In genomic region chr4:77651820-77652219, GRCh38 we compare ENCODE assay signal across 22 cellular contexts. TPM values are rescaled to one million over a fixed set of nuclear protein-coding genes. Genes with fewer than 3 reads are reported as not detected.
A peak's percentile ranks its signal among the peaks of the same experiment; 100 is the strongest.
DNase-seq lines count a peak whose midpoint lies in the region; ATAC-seq and TF ChIP-seq lines count a peak whose summit lies in the region.
"Had no signal": no experiment of that assay in that cellular context is flagged by ENCODE, and none has a peak within 500 bp of the region (broad histone marks: within the 10 kb centered on the region; RNA-seq: fewer than 3 reads in every experiment).

No MANE protein-coding gene starts in this region.

- peaks cover 8% of the 10 kb centered on the region for H3K27me3 Mint-ChIP-seq in GM23338 (ENCODE audit: insufficient read depth, low read depth, poor library complexity)

- peaks cover 9% of the 10 kb centered on the region; the same call in 2 of the 3 replicates for H3K36me3 Mint-ChIP-seq in GM23338 (ENCODE audit: low read depth)

- ATAC-seq in GM23338 (no peak), left colon (peak; percentile 38)

- H3K9me3 Mint-ChIP-seq in GM23338, result peaks cover 12% of the 10 kb centered on the region

- DNase-seq in GM23338 (ENCODE audit: low spot score) (no peak), left colon (no peak), transverse colon (no peak), pons (ENCODE audit: low spot score) (no peak), H7 (no peak)
- DNase-seq in activated T-cell treated with anti-CD3 and anti-CD28 coated beads, Interleukin-2, amount 50 U/mL, for 1 hour, result no peak
- DNase-seq: Caco-2; CD4-positive, alpha-beta memory T cell; DND-41; IMR-90; NCI-H1092; NCI-H1436 treated with DMSO at 0.1 percent for 48 hours; NCI-H2029; NCI-H226; NCI-H510A treated with DMSO at 0.1 percent for 48 hours; NCI-H748 treated with DMSO at 0.1 percent for 48 hours had no signal

- intact Hi-C loops in left colon (cut with DNase I, micrococcal nuclease) (no loop called here), transverse colon (cut with DNase I; ENCODE audit: low total_unique reads) (no loop called here)

- TF ChIP-seq CTCF in GM23338 (conservative IDR thresholded peaks at IDR 0.05; ENCODE audit: low read depth in 2 of 2), result no peak
- TF ChIP-seq CTCF in OCI-LY3 (IDR thresholded peaks at IDR 0.05; ENCODE audit: low read depth, low read length), result no peak
- no peak for TF ChIP-seq CTCF in transverse colon (IDR thresholded peaks at IDR 0.05)

- no peak overlapping the region for H3K27ac Mint-ChIP-seq in GM23338
- H3K27ac Mint-ChIP-seq: CD4-positive, alpha-beta memory T cell had no signal

- H3K4me2 ChIP-seq in GM23338, result no peak overlapping the region
- 0 out of 2 replicates have a peak overlapping the region, but pooled peaks have one; percentile 27 for H3K4me2 ChIP-seq in OCI-LY3 (ENCODE audit: low read length)

- peaks cover 13% of the 10 kb centered on the region; the same call in 1 of the 2 replicates for H3K9me2 ChIP-seq in GM23338 (ENCODE audit: insufficient read depth)

- H3K36me3 ChIP-seq in GM23338 (ENCODE audit: insufficient read depth) (no peaks in the 10 kb centered on the region), OCI-LY3 (replicated peaks; ENCODE audit: low read depth, low read length) (no peaks in the 10 kb centered on the region), transverse colon (no peaks in the 10 kb centered on the region), H7 (replicated peaks; ENCODE audit: control insufficient read depth, insufficient read depth, low read length) (no peaks in the 10 kb centered on the region)
- H3K36me3 ChIP-seq: HAP-1, SJCRH30 had no signal

- H3K9me3 ChIP-seq in OCI-LY3 (ENCODE audit: insufficient read depth, low read length) (no peaks in the 10 kb centered on the region), transverse colon (no peaks in the 10 kb centered on the region)
- H3K9me3 ChIP-seq: Caco-2, HAP-1, SJCRH30 had no signal

- H3K27ac ChIP-seq in GM23338 (ENCODE audit: low read depth), result no peak overlapping the region
- H3K27ac ChIP-seq in OCI-LY3 (ENCODE audit: low read length), result no peak overlapping the region
- peak overlapping the region; percentile 61 to 75 (median 68) for H3K27ac ChIP-seq in transverse colon
- H3K27ac ChIP-seq: SJCRH30 had no signal

- H3K27me3 ChIP-seq in GM23338 (ENCODE audit: insufficient read depth) (no peaks in the 10 kb centered on the region), OCI-LY3 (ENCODE audit: low read depth, low read length) (no peaks in the 10 kb centered on the region), transverse colon (no peaks in the 10 kb centered on the region), H7 (ENCODE audit: control insufficient read depth, insufficient read depth, low read length) (no peaks in the 10 kb centered on the region)
- H3K27me3 ChIP-seq: SJCRH30 had no signal

- H3K79me2 ChIP-seq in GM23338 (replicated peaks; ENCODE audit: insufficient read depth) (no peaks in the 10 kb centered on the region), OCI-LY3 (ENCODE audit: low read length) (no peaks in the 10 kb centered on the region)

- no peak overlapping the region for H3K4me3 ChIP-seq in GM23338
- H3K4me3 ChIP-seq in OCI-LY3 (ENCODE audit: low read length), result no peak overlapping the region
- H3K4me3 ChIP-seq in transverse colon, result no peak overlapping the region
- no peak overlapping the region for H3K4me3 ChIP-seq in H7 (ENCODE audit: insufficient read depth, low read depth, low read length)
- H3K4me3 ChIP-seq: HAP-1, SJCRH30 had no signal

- no peak for TF ChIP-seq POLR2A in transverse colon (IDR thresholded peaks at IDR 0.05)

- no peak overlapping the region for H3K9ac ChIP-seq in OCI-LY3 (ENCODE audit: low read length)

- H2AFZ ChIP-seq in GM23338 (0 out of 2 replicates have a peak overlapping the region, but pooled peaks have one; percentile 10), OCI-LY3 (ENCODE audit: low read depth, low read length) (no peak overlapping the region)

- in situ Hi-C loops in transverse colon (cut with MboI; ENCODE audit: low pct_ligation_motif_present in 1 of 4, low pct_unique_long_range_greater_than_20kb in 1 of 4, low sequenced_read_pairs in 3 of 4), result no loop called here

- TF ChIP-seq EP300 in transverse colon (IDR thresholded peaks at IDR 0.05; ENCODE audit: low read depth), result no peak

- H3K4me1 Mint-ChIP-seq in GM23338, result peaks cover 18% of the 10 kb centered on the region
- H3K4me1 Mint-ChIP-seq: CD4-positive, alpha-beta memory T cell had no signal

- H3K4me3 Mint-ChIP-seq in GM23338, result no peak overlapping the region
- H3K4me3 Mint-ChIP-seq: CD4-positive, alpha-beta memory T cell had no signal

- no peaks in the 10 kb centered on the region for H3F3A ChIP-seq in GM23338 (replicated peaks; ENCODE audit: low read depth)

- H3K4me1 ChIP-seq in GM23338 (ENCODE audit: insufficient read depth) (peaks cover 4% of the 10 kb centered on the region; the same call in 1 of the 2 replicates), OCI-LY3 (ENCODE audit: low read length) (peaks cover 26% of the 10 kb centered on the region), transverse colon (peaks cover 0 to 31% (median 15%) of the 10 kb centered on the region in 4 donors)
- H3K4me1 ChIP-seq: Caco-2, HAP-1, SJCRH30 had no signal

- H4K20me1 ChIP-seq in GM23338 (replicated peaks; ENCODE audit: insufficient read depth) (no peaks in the 10 kb centered on the region), OCI-LY3 (ENCODE audit: insufficient read depth, low read length) (no peaks in the 10 kb centered on the region)

TF ChIP-seq in GM23338, 12 proteins besides CTCF, POLR2A, EP300 and RAD21:
- TF ChIP-seq CREB1 (CRISPR knock-in tag; IDR thresholded peaks at IDR 0.05; ENCODE audit: low read depth) (no peak), EZH2 (IDR thresholded peaks at IDR 0.05; ENCODE audit: low read depth, unreplicated experiment) (no peak), ZNF114 (CRISPR knock-in tag; IDR thresholded peaks at IDR 0.05) (no peak), NANOG (IDR thresholded peaks at IDR 0.05; ENCODE audit: borderline replicate concordance) (no peak), REST (IDR thresholded peaks at IDR 0.05; ENCODE audit: unreplicated experiment) (no peak), ETS1 (IDR thresholded peaks at IDR 0.05) (no peak), ZNF331 (CRISPR knock-in tag; IDR thresholded peaks at IDR 0.05; ENCODE audit: low read depth) (no peak)

RNA-seq across cellular contexts. Expression of gene CXCL13, which starts 46.2 kb away (rescaled TPM):
- total RNA-seq in GM23338 (2014; rRNA removed; shearing (Covaris generic)), result not detected in 2 replicates
- polyA plus RNA-seq in GM23338 (2016; fragmentation: Nextera tagmentation; extraction: Ambion mirVana), result not detected in 2 replicates
- total RNA-seq in left colon (under 1 TPM; 0.24 to 0.42 TPM), transverse colon (10 to 100 TPM in 1 of 4 donors, 1 to 10 TPM in 1, not detected in 2; 3.4 to 14.9 TPM)
- total RNA-seq in H7 (2014; rRNA removed; shearing (Covaris generic)), result not detected in 2 replicates
- total RNA-seq: Caco-2; CD4-positive, alpha-beta memory T cell; G401; IMR-90; M059J; SJCRH30 had no signal
- polyA plus RNA-seq: BJ, IMR-90 had no signal

Comparison
In these comparisons a context has a peak if more than half of its experiments do, and no peak if none do; other contexts are left out.
1. H3K27ac ChIP-seq: peak in transverse colon (4 of 4); none in GM23338 (single experiment) and OCI-LY3 (single experiment).